ENCODE assay signal across 33 cellular contexts in genomic region chr22:28478564-28478963, GRCh38.
"Had no signal": no experiment of that assay in that cellular context is flagged by ENCODE, and none has a peak within 500 bp of the region (broad histone marks: within the 10 kb centered on the region; RNA-seq: fewer than 3 reads in every experiment).

No MANE protein-coding gene starts in this region.

- DNase-seq: activated effector memory CD4-positive, alpha-beta T cell treated with anti-CD3 and anti-CD28 coated beads, Interleukin-2, amount 50 U/mL, for 16 hours; activated effector memory CD4-positive, alpha-beta T cell treated with Interleukin-2 at 50 U/mL for 16 hours; activated gamma-delta T cell; activated gamma-delta T cell treated with Interleukin-2 at 50 U/mL for 16 hours; activated naive CD4-positive, alpha-beta T cell; activated naive CD4-positive, alpha-beta T cell treated with anti-CD3 and anti-CD28 coated beads for 36 hours; activated naive CD4-positive, alpha-beta T cell treated with anti-CD3 and anti-CD28 coated beads, Interleukin-2, amount 10 ng/mL, durations not matched to agents 7 days and 5 days; activated naive CD4-positive, alpha-beta T cell treated with anti-CD3 and anti-CD28 coated beads, Interleukin-2, amount 50 U/mL, for 16 hours; activated naive CD4-positive, alpha-beta T cell treated with Interleukin-2 at 50 U/mL for 16 hours; activated naive CD8-positive, alpha-beta T cell treated with anti-CD3 and anti-CD28 coated beads for 36 hours; activated naive CD8-positive, alpha-beta T cell treated with anti-CD3 and anti-CD28 coated beads, Interleukin-2, amount 10 ng/mL, durations not matched to agents 7 days and 5 days; activated naive CD8-positive, alpha-beta T cell treated with anti-CD3 and anti-CD28 coated beads, Interleukin-2, amount 50 U/mL, for 24 hours; activated T-cell treated with anti-CD3 and anti-CD28 coated beads, Interleukin-2, amount 50 U/mL, for 24 hours; activated T-cell treated with anti-CD3 and anti-CD28 coated beads, Interleukin-2, amount 50 U/mL, for 4 hours; activated T-cell treated with anti-CD3 and anti-CD28 coated beads, Interleukin-2, amount 50 U/mL, for 48 hours; activated T-cell treated with anti-CD3 and anti-CD28 coated beads, Interleukin-2, amount 50 U/mL, for 72 hours; adrenal gland; amniotic stem cell; amygdala; anterior cingulate cortex; aorta; body of pancreas; brain microvascular endothelial cell; caudate nucleus; central memory CD4-positive, alpha-beta T cell; cerebellar nuclear complex had no signal

- H3K36me3 ChIP-seq: adrenal gland, ascending aorta, brain microvascular endothelial cell, breast epithelium, cardiac muscle cell had no signal

- H3K4me3 ChIP-seq: adrenal gland, ascending aorta, body of pancreas, breast epithelium, cardiac muscle cell had no signal

- ATAC-seq: activated naive CD4-positive, alpha-beta T cell treated with anti-CD3 and anti-CD28 coated beads, Interleukin-2, amount 50 U/mL, for 72 hours; activated naive CD8-positive, alpha-beta T cell treated with anti-CD3 and anti-CD28 coated beads, Interleukin-2, amount 50 U/mL, for 24 hours; activated T-cell treated with anti-CD3 and anti-CD28 coated beads, Interleukin-2, amount 50 U/mL, for 4 hours; activated T-cell treated with anti-CD3 and anti-CD28 coated beads, Interleukin-2, amount 50 U/mL, for 72 hours; activated T-helper 17 cell treated with anti-CD3 and anti-CD28 coated beads, Interleukin-2, amount 50 U/mL, for 72 hours; body of pancreas had no signal

- H3K27ac ChIP-seq: adrenal gland, ascending aorta, body of pancreas, brain microvascular endothelial cell, breast epithelium, cardiac muscle cell had no signal

- H3K4me1 ChIP-seq: body of pancreas, breast epithelium had no signal

- H3K27me3 ChIP-seq: adrenal gland, ascending aorta, body of pancreas, brain microvascular endothelial cell, breast epithelium, cardiac muscle cell had no signal

- FAIRE-seq: astrocyte, bronchial epithelial cell had no signal

- H3K9me3 ChIP-seq: ascending aorta, body of pancreas, breast epithelium had no signal
